8 cellular contexts compared by ENCODE assay signal in the genomic region with DNA sequence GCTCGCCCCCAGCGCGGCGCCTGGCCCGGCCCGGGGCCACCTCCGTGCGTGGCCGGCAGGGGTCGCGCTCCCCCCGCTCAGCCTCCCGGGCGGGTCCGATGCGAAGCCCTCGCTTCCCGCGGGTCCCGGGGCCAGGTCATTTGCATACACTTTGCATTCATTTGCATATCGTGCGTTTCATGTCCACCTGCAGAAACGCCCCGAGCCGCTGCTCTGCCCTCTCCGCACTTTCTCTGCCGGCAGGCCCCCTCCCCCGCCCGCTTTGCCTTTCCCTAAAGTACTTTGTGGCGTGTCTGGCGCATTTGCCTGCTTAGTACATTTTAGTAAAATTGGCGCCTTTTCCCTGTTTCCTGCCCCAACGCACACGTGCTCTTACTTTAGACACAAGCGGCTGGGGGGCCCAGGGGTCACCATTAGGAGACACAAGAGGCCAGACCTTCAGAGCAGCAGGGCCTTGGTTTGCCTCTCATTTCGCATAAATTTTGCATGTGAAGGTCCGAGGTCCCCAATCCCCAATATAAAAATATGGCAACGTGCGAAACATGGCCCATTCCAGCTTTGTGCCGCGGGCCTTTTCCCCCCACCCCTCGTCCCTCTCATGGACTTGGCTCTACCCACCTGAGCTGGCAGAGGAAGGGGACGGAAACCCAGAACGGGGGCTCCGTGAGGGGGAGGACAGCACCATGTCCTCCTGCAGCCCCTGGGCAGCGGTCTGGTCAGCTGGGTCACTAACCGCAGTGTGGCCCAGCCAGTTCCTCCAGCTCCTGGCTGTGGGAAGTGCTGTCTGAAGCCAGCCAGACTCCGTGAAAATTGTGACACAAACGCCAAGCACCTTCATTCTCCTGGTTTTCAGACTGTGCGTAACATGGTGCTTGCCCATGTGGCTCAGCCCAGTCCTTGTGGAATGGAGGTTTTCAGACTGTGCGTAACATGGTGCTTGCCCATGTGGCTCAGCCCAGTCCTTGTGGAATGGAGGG. TPM values are rescaled to one million over a fixed set of nuclear protein-coding genes. Genes with fewer than 3 reads are reported as not detected.
DNase-seq lines count a peak whose midpoint lies in the region; ATAC-seq, FAIRE-seq and TF ChIP-seq lines count a peak whose summit lies in the region.

No MANE protein-coding gene starts in this region.

- TF ChIP-seq CTCF in GM12873 (IDR thresholded peaks at IDR 0.05; ENCODE audit: insufficient read depth, low read depth, low read length, missing control alignments) = peak; percentile 72
- TF ChIP-seq CTCF in kidney (IDR thresholded peaks at IDR 0.05; ENCODE audit: borderline replicate concordance, extremely low read depth, insufficient read depth) = peak; percentile 69

- H3K4me1 ChIP-seq in kidney (ENCODE audit: control insufficient read depth in 1 of 2, insufficient read depth in 1 of 2, low read depth in 1 of 2, low read length in 2 of 2) = peaks cover 0 to 2% of the 10 kb centered on the region in 2 donors

- peaks cover 4% of the 10 kb centered on the region for H3K4me1 Mint-ChIP-seq in T-helper 17 cell

- intact Hi-C loops in kidney (cut with DNase I) = no loop called here

- ATAC-seq in HG02852 (IDR thresholded peaks at IDR 0.05; ENCODE audit: unreplicated experiment) (peak; percentile 45), T-helper 17 cell (peak; percentile 75)

- no peak for FAIRE-seq in kidney (lab: Jason Lieb, UNC)

- DNase-seq in T-helper 17 cell (peak; percentile 41 to 54 (median 51)), astrocyte of the hippocampus (ENCODE audit: low read depth, low spot score) (peak; percentile 61), kidney (no peak), NCI-H128 (lab: John Stamatoyannopoulos, UW; ENCODE audit: unreplicated experiment) (no peak), NCI-H226 (no peak)
- DNase-seq in stimulated activated CD8-positive, alpha-beta memory T cell treated with anti-CD3 and anti-CD28 coated beads, Interleukin-12 subunit alpha, Interleukin-12 subunit beta, amount 100 ng/mL, for 4 hours (ENCODE audit: low read depth) = peak; percentile 29

- peaks cover 53% of the 10 kb centered on the region for H3K27me3 Mint-ChIP-seq in T-helper 17 cell

- H3K27ac Mint-ChIP-seq in T-helper 17 cell = no peak overlapping the region

- H3K36me3 Mint-ChIP-seq in T-helper 17 cell (ENCODE audit: low read depth) = no peaks in the 10 kb centered on the region

- no peak overlapping the region for H3K4me3 ChIP-seq in kidney (ENCODE audit: low read length in 2 of 2)

- H3K9ac ChIP-seq in kidney (ENCODE audit: low read length in 2 of 2) = no peak overlapping the region

- no peaks in the 10 kb centered on the region for H3K9me3 ChIP-seq in T-helper 17 cell (ENCODE audit: control insufficient read depth, low read length, poor library complexity, severe bottlenecking)
- no peaks in the 10 kb centered on the region for H3K9me3 ChIP-seq in kidney (ENCODE audit: control insufficient read depth in 1 of 2, low read length in 2 of 2)

- peak overlapping the region; percentile 84 for H3K4me3 Mint-ChIP-seq in T-helper 17 cell

- H3K36me3 ChIP-seq in kidney (ENCODE audit: control insufficient read depth in 1 of 2, insufficient read depth in 2 of 2, low read length in 2 of 2) = no peaks in the 10 kb centered on the region

- H3K27ac ChIP-seq in kidney (ENCODE audit: low read depth in 2 of 2, low read length in 2 of 2) = no peak overlapping the region

RNA-seq across cellular contexts. Expression of a gene that starts 34.8 kb away (rescaled TPM):
- 1 to 10 TPM; 3.2 to 4.4 TPM for total RNA-seq in T-helper 17 cell
- total RNA-seq in kidney = 8.0 TPM
- polyA plus RNA-seq in kidney (ENCODE audit: insufficient read depth, low read depth, low replicate concordance) = 0.75 TPM

Comparison
In these comparisons a context has a peak if more than half of its experiments do, and no peak if none do; other contexts are left out.
1. DNase-seq: peak in T-helper 17 cell (3 of 3), astrocyte of the hippocampus (single experiment) and stimulated activated CD8-positive, alpha-beta memory T cell treated with anti-CD3 and anti-CD28 coated beads, Interleukin-12 subunit alpha, Interleukin-12 subunit beta, amount 100 ng/mL, for 4 hours (single experiment); none in kidney (single experiment), NCI-H128 (single experiment) and NCI-H226 (single experiment).